In genomic region chr3:56557815-56558170, GRCh38 we compare ENCODE assay signal across 8 cellular contexts. TPM values are rescaled to one million over a fixed set of nuclear protein-coding genes. Genes with fewer than 3 reads are reported as not detected.
A peak's percentile ranks its signal among the peaks of the same experiment; 100 is the strongest.
DNase-seq lines count a peak whose midpoint lies in the region; ATAC-seq and TF ChIP-seq lines count a peak whose summit lies in the region.

No MANE protein-coding gene starts in this region.

- peak overlapping the region; percentile 37 to 91 for H3K9ac ChIP-seq in stomach smooth muscle (ENCODE audit: low read length in 2 of 2)

- H3K27ac ChIP-seq in left ventricle myocardium inferior (replicated peaks) (peak overlapping the region; percentile 86), stomach smooth muscle (ENCODE audit: low read length) (peak overlapping the region; percentile 77)

- H3K36me3 ChIP-seq in left ventricle myocardium inferior (peaks cover 25% of the 10 kb centered on the region), stomach smooth muscle (ENCODE audit: control insufficient read depth in 2 of 2, insufficient read depth in 2 of 2, low read length in 2 of 2) (peaks cover 3 to 4% of the 10 kb centered on the region in 2 donors)

- no peaks in the 10 kb centered on the region for H3K9me3 ChIP-seq in left ventricle myocardium inferior (replicated peaks)
- H3K9me3 ChIP-seq in T-helper 17 cell (ENCODE audit: control insufficient read depth, low read length, poor library complexity, severe bottlenecking) = no peaks in the 10 kb centered on the region
- no peaks in the 10 kb centered on the region for H3K9me3 ChIP-seq in stomach smooth muscle (ENCODE audit: control insufficient read depth in 2 of 2, low read length in 2 of 2)

- H3K4me1 Mint-ChIP-seq in T-helper 17 cell = peaks cover 27% of the 10 kb centered on the region

- intact Hi-C loops in left ventricle myocardium inferior (cut with micrococcal nuclease) (no loop called here), left ventricle myocardium superior (cut with micrococcal nuclease) (no loop called here)

- peak overlapping the region; percentile 83 for H3K4me3 ChIP-seq in left ventricle myocardium inferior
- H3K4me3 ChIP-seq in iPS-11a (ENCODE audit: low read depth, low read length) = peak overlapping the region; percentile 90
- peak overlapping the region; percentile 89 to 91 for H3K4me3 ChIP-seq in stomach smooth muscle (ENCODE audit: low read length in 2 of 2)

- peak overlapping the region; percentile 99 for H3K27ac Mint-ChIP-seq in T-helper 17 cell

- TF ChIP-seq CTCF in left ventricle myocardium inferior (IDR thresholded peaks at IDR 0.05; ENCODE audit: borderline replicate concordance) = no peak

- no peaks in the 10 kb centered on the region for H3K27me3 Mint-ChIP-seq in T-helper 17 cell

- ATAC-seq in left ventricle myocardium superior = no peak
- peak; percentile 32 for ATAC-seq in T-helper 17 cell
- no peak for ATAC-seq in left lobe of liver

- H3K36me3 Mint-ChIP-seq in T-helper 17 cell (ENCODE audit: low read depth) = peaks cover 4% of the 10 kb centered on the region

- H3K27me3 ChIP-seq in left ventricle myocardium inferior (ENCODE audit: low read depth) (no peaks in the 10 kb centered on the region), stomach smooth muscle (ENCODE audit: control insufficient read depth in 1 of 2, insufficient read depth in 2 of 2, low read length in 2 of 2) (no peaks in the 10 kb centered on the region)

- peak overlapping the region; percentile 96 for H3K4me3 Mint-ChIP-seq in T-helper 17 cell

- DNase-seq in left ventricle myocardium inferior = no peak
- no peak for DNase-seq in left ventricle myocardium superior
- DNase-seq in T-helper 17 cell = no peak
- DNase-seq in left lobe of liver (ENCODE audit: low spot score) = no peak
- no peak for DNase-seq in NCI-H2081 treated with DMSO at 0.1 percent for 48 hours (lab: John Stamatoyannopoulos, UW)
- no peak for DNase-seq in germinal center (ENCODE audit: low spot score)

- H3K4me1 ChIP-seq in left ventricle myocardium inferior = peaks cover 24% of the 10 kb centered on the region
- peaks cover 4% of the 10 kb centered on the region for H3K4me1 ChIP-seq in stomach smooth muscle (ENCODE audit: control insufficient read depth, insufficient read depth, low read length)

RNA-seq across cellular contexts. Expression of gene CCDC66, which starts 0.8 kb away (rescaled TPM):
- total RNA-seq in left ventricle myocardium inferior (18.3 TPM), left ventricle myocardium superior (12.4 TPM), T-helper 17 cell (10 to 100 TPM; 58.4 to 71.7 TPM), left lobe of liver (6.2 TPM)
